ENCODE assay signal across 1 cellular context in genomic region chr6:169763308-169763707, GRCh38.
TF ChIP-seq lines count a peak whose summit lies in the region.

No MANE protein-coding gene starts in this region.

TF ChIP-seq in IMR-90, 13 proteins besides CTCF, POLR2A, EP300 and RAD21:
- TF ChIP-seq BHLHE40 (IDR thresholded peaks at IDR 0.05; ENCODE audit: low read depth, low read length): no peak
- no peak for TF ChIP-seq MXI1 (IDR thresholded peaks at IDR 0.05; ENCODE audit: borderline replicate concordance, low read depth, low read length)
- TF ChIP-seq MAZ (IDR thresholded peaks at IDR 0.05; ENCODE audit: borderline replicate concordance, low read depth, low read length): no peak
- TF ChIP-seq MAFK (IDR thresholded peaks at IDR 0.05; ENCODE audit: low read depth, low read length): no peak
- TF ChIP-seq USF2 (IDR thresholded peaks at IDR 0.05; ENCODE audit: low read depth, low read length): no peak
- TF ChIP-seq ELK1 (IDR thresholded peaks at IDR 0.05; ENCODE audit: borderline replicate concordance, low read depth, low read length): no peak
- no peak for TF ChIP-seq RCOR1 (IDR thresholded peaks at IDR 0.05; ENCODE audit: insufficient replicate concordance, low read length)
- TF ChIP-seq NFE2L2 (IDR thresholded peaks at IDR 0.05; ENCODE audit: low read depth, low read length): no peak
- TF ChIP-seq FOS (IDR thresholded peaks at IDR 0.05; ENCODE audit: low read depth, low read length): no peak
- no peak for TF ChIP-seq CEBPB (IDR thresholded peaks at IDR 0.05; ENCODE audit: low read depth, low read length)
- no peak for TF ChIP-seq RFX5 (IDR thresholded peaks at IDR 0.05; ENCODE audit: low read depth, low read length)
- no peak for TF ChIP-seq CHD1 (IDR thresholded peaks at IDR 0.05; ENCODE audit: low read depth, low read length)
- no peak for TF ChIP-seq SMC3 (IDR thresholded peaks at IDR 0.05; ENCODE audit: low read depth, low read length)
TF ChIP-seq in IMR-90: peak in this region for 0.
